10 cellular contexts compared by ENCODE assay signal in genomic region chr17:3722716-3723115, GRCh38. TPM values are rescaled to one million over a fixed set of nuclear protein-coding genes. Genes with fewer than 3 reads are reported as not detected.
DNase-seq lines count a peak whose midpoint lies in the region; ATAC-seq, FAIRE-seq and TF ChIP-seq lines count a peak whose summit lies in the region.
"Had no signal": no experiment of that assay in that cellular context is flagged by ENCODE, and none has a peak within 500 bp of the region (broad histone marks: within the 10 kb centered on the region; RNA-seq: fewer than 3 reads in every experiment).

No MANE protein-coding gene starts in this region.

- TF ChIP-seq CTCF in WI38 (IDR thresholded peaks at IDR 0.05; ENCODE audit: low read depth, low read length): no peak
- no peak for TF ChIP-seq CTCF in fibroblast of villous mesenchyme (IDR thresholded peaks at IDR 0.05; ENCODE audit: insufficient read depth, low read depth, low read length)

- no peak for DNase-seq in GM19239 (ENCODE audit: insufficient read length, low spot score)
- no peak for DNase-seq in fibroblast of villous mesenchyme (ENCODE audit: low read depth)
- no peak for DNase-seq in skeletal muscle cell (ENCODE audit: low read depth)
- DNase-seq in H4 (ENCODE audit: low spot score): no peak
- no peak for DNase-seq in stimulated activated naive CD4-positive, alpha-beta T cell treated with Interleukin-2 at 50 U/mL for 16 hours (lab: John Stamatoyannopoulos, UW)
- DNase-seq in NCI-H510A (lab: John Stamatoyannopoulos, UW): no peak

- H3K4me3 ChIP-seq in WI38 (ENCODE audit: low read depth, low read length): peak overlapping the region; percentile 91
- H3K4me3 ChIP-seq in fibroblast of villous mesenchyme (ENCODE audit: low read depth, low read length): peak overlapping the region; percentile 92
- peak overlapping the region; percentile 74 for H3K4me3 ChIP-seq in skeletal muscle cell (ENCODE audit: low read depth, low read length)

- FAIRE-seq in GM19239 (lab: Jason Lieb, UNC): peak; percentile 31
- FAIRE-seq: colon, urothelium cell line had no signal

- ATAC-seq in GM18517 (IDR thresholded peaks at IDR 0.05; ENCODE audit: unreplicated experiment): no peak

RNA-seq across cellular contexts. Expression of gene HASPIN, which starts 1.0 kb away (rescaled TPM):
- total RNA-seq in fibroblast of villous mesenchyme: 5.5 and 6.9 TPM in 2 replicates
- total RNA-seq in H4 (2014; rRNA removed; shearing (Covaris generic)): 8.5 and 9.4 TPM in 2 replicates

RNA-seq across cellular contexts. Expression of gene P2RX5, which starts 26.8 kb away (rescaled TPM):
- 0.32 and 2.2 TPM in 2 replicates for total RNA-seq in fibroblast of villous mesenchyme
- total RNA-seq in H4 (2014; rRNA removed; shearing (Covaris generic)): not detected in 2 replicates

RNA-seq across cellular contexts. Expression of gene EMC6, which starts 54.1 kb away (rescaled TPM):
- total RNA-seq in fibroblast of villous mesenchyme: 12.6 and 16.4 TPM in 2 replicates
- 15.9 and 26.6 TPM in 2 replicates for total RNA-seq in H4 (2014; rRNA removed; shearing (Covaris generic))

RNA-seq across cellular contexts. Expression of gene TAX1BP3, which starts 54.3 kb away (rescaled TPM):
- total RNA-seq in fibroblast of villous mesenchyme: 215 and 228 TPM in 2 replicates
- total RNA-seq in H4 (2014; rRNA removed; shearing (Covaris generic)): 77.8 and 86.8 TPM in 2 replicates
